ENCODE assay signal across 38 cellular contexts in genomic region chr12:2563709-2564108, GRCh38.
"Had no signal": no experiment of that assay in that cellular context is flagged by ENCODE, and none has a peak within 500 bp of the region (broad histone marks: within the 10 kb centered on the region; RNA-seq: fewer than 3 reads in every experiment).

No MANE protein-coding gene starts in this region.

- H3K4me3 ChIP-seq: body of pancreas, breast epithelium, cardiac muscle cell had no signal

- H3K27ac ChIP-seq: body of pancreas, brain microvascular endothelial cell, breast epithelium, cardiac muscle cell, VCaP had no signal

- H3K9me3 ChIP-seq: body of pancreas, breast epithelium had no signal

- H3K9me3 Mint-ChIP-seq: activated B cell treated with CpG ODN at 0.5 μM for 24 hours; activated CD4-positive, alpha-beta memory T cell treated with anti-CD3 and anti-CD28 coated beads, Interleukin-2, amount 10 ng/mL, durations not matched to agents 7 days and 5 days; activated CD4-positive, alpha-beta T cell treated with anti-CD3 and anti-CD28 coated beads, Interleukin-2, amount 10 ng/mL, durations not matched to agents 7 days and 5 days; activated naive CD4-positive, alpha-beta T cell treated with anti-CD3 and anti-CD28 coated beads, Interleukin-2, amount 10 ng/mL, durations not matched to agents 7 days and 5 days; activated naive CD4-positive, alpha-beta T cell treated with anti-CD3 and anti-CD28 coated beads, Interleukin-2, amount 50 U/mL, for 24 hours; activated naive CD8-positive, alpha-beta T cell treated with anti-CD3 and anti-CD28 coated beads, Interleukin-2, amount 10 ng/mL, durations not matched to agents 7 days and 5 days; activated naive CD8-positive, alpha-beta T cell treated with anti-CD3 and anti-CD28 coated beads, Interleukin-2, amount 50 U/mL, for 24 hours; activated T-cell treated with anti-CD3 and anti-CD28 coated beads, Interleukin-2, amount 50 U/mL, for 24 hours; activated T-helper 2 cell treated with anti-CD3 and anti-CD28 coated beads, Interferon-gamma antibody, Interleukin-2, Interleukin-4, amounts not matched to agents 10 μg/mL and 5 μg/mL and 100 μg/mL, durations not matched to agents 14 hours and 24 hours and 36 hours; central memory CD8-positive, alpha-beta T cell; T-helper 1 cell treated with Interleukin-12 subunit alpha and Interleukin-12 subunit beta and Interleukin-4 antibody, amounts not matched to agents 30 μg/mL and 1 μg/mL, for 36 hours; T-helper 2 cell treated with Interferon-gamma antibody and Interleukin-4, amounts not matched to agents 5 μg/mL and 100 μg/mL, for 36 hours had no signal

- H3K4me3 Mint-ChIP-seq: activated B cell treated with CpG ODN at 0.5 μM for 24 hours; activated CD4-positive, alpha-beta memory T cell treated with anti-CD3 and anti-CD28 coated beads, Interleukin-2, amount 10 ng/mL, durations not matched to agents 7 days and 5 days; activated CD4-positive, alpha-beta T cell treated with anti-CD3 and anti-CD28 coated beads, Interleukin-2, amount 10 ng/mL, durations not matched to agents 7 days and 5 days; activated CD8-positive, alpha-beta memory T cell treated with anti-CD3 and anti-CD28 coated beads, Interleukin-2, amount 10 ng/mL, durations not matched to agents 7 days and 5 days; activated CD8-positive, alpha-beta T cell treated with anti-CD3 and anti-CD28 coated beads, Interleukin-2, amount 10 ng/mL, durations not matched to agents 7 days and 5 days; activated naive CD4-positive, alpha-beta T cell treated with anti-CD3 and anti-CD28 coated beads, Interleukin-2, amount 10 ng/mL, durations not matched to agents 7 days and 5 days; activated naive CD4-positive, alpha-beta T cell treated with anti-CD3 and anti-CD28 coated beads, Interleukin-2, amount 50 U/mL, for 24 hours; activated naive CD8-positive, alpha-beta T cell; activated naive CD8-positive, alpha-beta T cell treated with anti-CD3 and anti-CD28 coated beads, Interleukin-2, amount 10 ng/mL, durations not matched to agents 7 days and 5 days; activated naive CD8-positive, alpha-beta T cell treated with anti-CD3 and anti-CD28 coated beads, Interleukin-2, amount 50 U/mL, for 24 hours; activated T-cell treated with anti-CD3 and anti-CD28 coated beads, Interleukin-2, amount 50 U/mL, for 24 hours; central memory CD8-positive, alpha-beta T cell; T-helper 1 cell treated with Interleukin-12 subunit alpha and Interleukin-12 subunit beta and Interleukin-4 antibody, amounts not matched to agents 30 μg/mL and 1 μg/mL, for 36 hours; T-helper 2 cell treated with Interferon-gamma antibody and Interleukin-4, amounts not matched to agents 5 μg/mL and 100 μg/mL, for 36 hours had no signal

- ATAC-seq: activated CD8-positive, alpha-beta memory T cell treated with anti-CD3 and anti-CD28 coated beads, Interleukin-2, amount 10 ng/mL, durations not matched to agents 7 days and 5 days; activated CD8-positive, alpha-beta T cell treated with anti-CD3 and anti-CD28 coated beads, Interleukin-2, amount 10 ng/mL, durations not matched to agents 7 days and 5 days; activated naive CD8-positive, alpha-beta T cell treated with anti-CD3 and anti-CD28 coated beads, Interleukin-2, amount 50 U/mL, for 24 hours; body of pancreas had no signal

- H3K27me3 Mint-ChIP-seq: activated naive CD8-positive, alpha-beta T cell; activated naive CD8-positive, alpha-beta T cell treated with anti-CD3 and anti-CD28 coated beads, Interleukin-2, amount 10 ng/mL, durations not matched to agents 7 days and 5 days had no signal

- H3K27ac Mint-ChIP-seq: activated B cell treated with CpG ODN at 0.5 μM for 24 hours; activated CD4-positive, alpha-beta memory T cell treated with anti-CD3 and anti-CD28 coated beads, Interleukin-2, amount 10 ng/mL, durations not matched to agents 7 days and 5 days; activated CD4-positive, alpha-beta T cell treated with anti-CD3 and anti-CD28 coated beads, Interleukin-2, amount 10 ng/mL, durations not matched to agents 7 days and 5 days; activated CD8-positive, alpha-beta memory T cell treated with anti-CD3 and anti-CD28 coated beads, Interleukin-2, amount 10 ng/mL, durations not matched to agents 7 days and 5 days; activated CD8-positive, alpha-beta T cell treated with anti-CD3 and anti-CD28 coated beads, Interleukin-2, amount 10 ng/mL, durations not matched to agents 7 days and 5 days; activated naive CD4-positive, alpha-beta T cell treated with anti-CD3 and anti-CD28 coated beads, Interleukin-2, amount 10 ng/mL, durations not matched to agents 7 days and 5 days; activated naive CD4-positive, alpha-beta T cell treated with anti-CD3 and anti-CD28 coated beads, Interleukin-2, amount 50 U/mL, for 24 hours; activated naive CD8-positive, alpha-beta T cell; activated naive CD8-positive, alpha-beta T cell treated with anti-CD3 and anti-CD28 coated beads, Interleukin-2, amount 10 ng/mL, durations not matched to agents 7 days and 5 days; activated naive CD8-positive, alpha-beta T cell treated with anti-CD3 and anti-CD28 coated beads, Interleukin-2, amount 50 U/mL, for 24 hours; activated T-cell treated with anti-CD3 and anti-CD28 coated beads, Interleukin-2, amount 50 U/mL, for 24 hours; activated T-helper 2 cell treated with anti-CD3 and anti-CD28 coated beads, Interferon-gamma antibody, Interleukin-2, Interleukin-4, amounts not matched to agents 10 μg/mL and 5 μg/mL and 100 μg/mL, durations not matched to agents 14 hours and 24 hours and 36 hours; T-helper 1 cell treated with Interleukin-12 subunit alpha and Interleukin-12 subunit beta and Interleukin-4 antibody, amounts not matched to agents 30 μg/mL and 1 μg/mL, for 36 hours; T-helper 2 cell treated with Interferon-gamma antibody and Interleukin-4, amounts not matched to agents 5 μg/mL and 100 μg/mL, for 36 hours had no signal

- H3K4me1 Mint-ChIP-seq: activated CD4-positive, alpha-beta memory T cell treated with anti-CD3 and anti-CD28 coated beads, Interleukin-2, amount 10 ng/mL, durations not matched to agents 7 days and 5 days; activated CD4-positive, alpha-beta T cell treated with anti-CD3 and anti-CD28 coated beads, Interleukin-2, amount 10 ng/mL, durations not matched to agents 7 days and 5 days; activated CD8-positive, alpha-beta memory T cell treated with anti-CD3 and anti-CD28 coated beads, Interleukin-2, amount 10 ng/mL, durations not matched to agents 7 days and 5 days; activated naive CD4-positive, alpha-beta T cell treated with anti-CD3 and anti-CD28 coated beads, Interleukin-2, amount 10 ng/mL, durations not matched to agents 7 days and 5 days; activated naive CD4-positive, alpha-beta T cell treated with anti-CD3 and anti-CD28 coated beads, Interleukin-2, amount 50 U/mL, for 24 hours; activated naive CD8-positive, alpha-beta T cell treated with anti-CD3 and anti-CD28 coated beads, Interleukin-2, amount 10 ng/mL, durations not matched to agents 7 days and 5 days; activated naive CD8-positive, alpha-beta T cell treated with anti-CD3 and anti-CD28 coated beads, Interleukin-2, amount 50 U/mL, for 24 hours; central memory CD8-positive, alpha-beta T cell had no signal

- H3K36me3 Mint-ChIP-seq: activated CD8-positive, alpha-beta memory T cell treated with anti-CD3 and anti-CD28 coated beads, Interleukin-2, amount 10 ng/mL, durations not matched to agents 7 days and 5 days; activated naive CD4-positive, alpha-beta T cell treated with anti-CD3 and anti-CD28 coated beads, Interleukin-2, amount 10 ng/mL, durations not matched to agents 7 days and 5 days; activated naive CD4-positive, alpha-beta T cell treated with anti-CD3 and anti-CD28 coated beads, Interleukin-2, amount 50 U/mL, for 24 hours; activated naive CD8-positive, alpha-beta T cell; activated naive CD8-positive, alpha-beta T cell treated with anti-CD3 and anti-CD28 coated beads, Interleukin-2, amount 10 ng/mL, durations not matched to agents 7 days and 5 days had no signal

- H3K36me3 ChIP-seq: brain microvascular endothelial cell, breast epithelium had no signal

- FAIRE-seq: astrocyte, TTC549 had no signal

- DNase-seq: activated B cell treated with CpG ODN at 0.5 μM for 24 hours; activated CD4-positive, alpha-beta memory T cell treated with anti-CD3 and anti-CD28 coated beads, Interleukin-2, amount 10 ng/mL, durations not matched to agents 7 days and 5 days; activated CD4-positive, alpha-beta T cell treated with anti-CD3 and anti-CD28 coated beads for 4 hours; activated CD4-positive, alpha-beta T cell treated with anti-CD3 and anti-CD28 coated beads, Interleukin-2, amount 10 ng/mL, durations not matched to agents 7 days and 5 days; activated CD4-positive, alpha-beta T cell treated with anti-CD3 and anti-CD28 coated beads, Interleukin-2, amount 50 U/mL, for 48 hours; activated CD4-positive, CD25-positive, alpha-beta regulatory T cell treated with anti-CD3 and anti-CD28 coated beads, Interleukin-2, amount 50 U/mL, for 72 hours; activated CD8-positive, alpha-beta memory T cell treated with anti-CD3 and anti-CD28 coated beads for 24 hours; activated CD8-positive, alpha-beta memory T cell treated with anti-CD3 and anti-CD28 coated beads, Interleukin-2, amount 10 ng/mL, durations not matched to agents 7 days and 5 days; activated CD8-positive, alpha-beta memory T cell treated with anti-CD3 and anti-CD28 coated beads, Interleukin-2, amount 50 U/mL, for 48 hours; activated CD8-positive, alpha-beta T cell treated with anti-CD3 and anti-CD28 coated beads, Interleukin-2, amount 10 ng/mL, durations not matched to agents 7 days and 5 days; activated effector memory CD4-positive, alpha-beta T cell treated with Interleukin-2 at 50 U/mL for 16 hours; activated gamma-delta T cell; activated naive CD4-positive, alpha-beta T cell treated with anti-CD3 and anti-CD28 coated beads, Interleukin-2, amount 10 ng/mL, durations not matched to agents 7 days and 5 days; activated naive CD4-positive, alpha-beta T cell treated with Interleukin-2 at 50 U/mL for 16 hours; activated naive CD8-positive, alpha-beta T cell treated with anti-CD3 and anti-CD28 coated beads, Interleukin-2, amount 10 ng/mL, durations not matched to agents 7 days and 5 days; activated naive CD8-positive, alpha-beta T cell treated with anti-CD3 and anti-CD28 coated beads, Interleukin-2, amount 50 U/mL, for 24 hours; activated T-cell treated with anti-CD3 and anti-CD28 coated beads, Interleukin-2, amount 50 U/mL, for 24 hours; activated T-cell treated with anti-CD3 and anti-CD28 coated beads, Interleukin-2, amount 50 U/mL, for 48 hours; amygdala; anterior cingulate cortex; body of pancreas; brain microvascular endothelial cell; caudate nucleus; cerebellar nuclear complex; T-helper 1 cell; T-helper 2 cell; T-helper 9 cell had no signal

- H3K27me3 ChIP-seq: body of pancreas, brain microvascular endothelial cell, breast epithelium, cardiac muscle cell had no signal

- H3K4me1 ChIP-seq: body of pancreas, breast epithelium had no signal
